Comparison of ENCODE assay signal across 12 cellular contexts in genomic region chr7:66500087-66500486, GRCh38.
DNase-seq lines count a peak whose midpoint lies in the region; ATAC-seq, FAIRE-seq and TF ChIP-seq lines count a peak whose summit lies in the region.
"Had no signal": no experiment of that assay in that cellular context is flagged by ENCODE, and none has a peak within 500 bp of the region (broad histone marks: within the 10 kb centered on the region; RNA-seq: fewer than 3 reads in every experiment).

No MANE protein-coding gene starts in this region.

- WGBS in heart left ventricle, 4 donors: 87 to 99% (median 94%) methylated on average over 3 of the region's 3 CpGs

- no peaks in the 10 kb centered on the region for H3K4me1 ChIP-seq in Karpas-422 (ENCODE audit: low read length)
- peaks cover 0 to 4% (median 0%) of the 10 kb centered on the region in 12 donors for H3K4me1 ChIP-seq in heart left ventricle
- H3K4me1 ChIP-seq: BE2C had no signal

- H3K9me3 ChIP-seq in Karpas-422 (ENCODE audit: low read length): no peaks in the 10 kb centered on the region
- H3K9me3 ChIP-seq in heart left ventricle: no peaks in the 10 kb centered on the region
- H3K9me3 ChIP-seq: BE2C had no signal

- H3K9me2 ChIP-seq in Karpas-422 (replicated peaks; ENCODE audit: insufficient read depth, low read length): no peaks in the 10 kb centered on the region

- ATAC-seq in heart left ventricle: no peak
- no peak for ATAC-seq in HG03159 (IDR thresholded peaks at IDR 0.05; ENCODE audit: unreplicated experiment)

- DNase-seq in stimulated activated CD4-positive, alpha-beta T cell treated with anti-CD3 and anti-CD28 coated beads, Interleukin-1b, Interleukin-23, amount 100 ng/mL, for 48 hours: peak; percentile 40
- no peak for DNase-seq in stimulated activated CD4-positive, alpha-beta T cell treated with anti-CD3 and anti-CD28 coated beads, Interleukin-4, amount 100 ng/mL, for 24 hours
- DNase-seq in RCC 7860 (ENCODE audit: low spot score) (peak; percentile 56), islet precursor cell (peak; percentile 43), Karpas-422 (no peak), heart left ventricle (no peak), glomerular visceral epithelial cell (ENCODE audit: extremely low spot score) (no peak)
- DNase-seq: activated CD4-positive, alpha-beta T cell treated with anti-CD3 and anti-CD28 coated beads, Interleukin-2, amount 10 ng/mL, durations not matched to agents 24 days and 14 days; BE2C; caudate nucleus; GDM1 had no signal

- H3K4me2 ChIP-seq in Karpas-422 (ENCODE audit: low read depth, low read length, poor library complexity, severe bottlenecking): no peak overlapping the region

- H3K36me3 ChIP-seq in Karpas-422 (ENCODE audit: insufficient read depth, low read length) (no peaks in the 10 kb centered on the region), heart left ventricle (peaks cover 0 to 3% (median 0%) of the 10 kb centered on the region in 9 donors)
- H3K36me3 ChIP-seq: BE2C had no signal

- no peak overlapping the region for H3K27ac ChIP-seq in Karpas-422 (ENCODE audit: low read length)
- H3K27ac ChIP-seq in heart left ventricle: no peak overlapping the region

- H3K4me3 ChIP-seq in Karpas-422 (ENCODE audit: low read length): no peak overlapping the region
- no peak overlapping the region for H3K4me3 ChIP-seq in heart left ventricle

- TF ChIP-seq CTCF in heart left ventricle (IDR thresholded peaks at IDR 0.05): no peak

- no peaks in the 10 kb centered on the region for H4K20me1 ChIP-seq in Karpas-422 (ENCODE audit: insufficient read depth, low read depth, low read length)

- no peaks in the 10 kb centered on the region for H3K27me3 ChIP-seq in Karpas-422 (ENCODE audit: low read length)
- H3K27me3 ChIP-seq in heart left ventricle: peaks cover 0 to 5% (median 0%) of the 10 kb centered on the region in 9 donors
- H3K27me3 ChIP-seq: BE2C had no signal

- intact Hi-C loops in heart left ventricle (cut with DNase I): no loop called here

- no peak overlapping the region for H3K9ac ChIP-seq in Karpas-422 (ENCODE audit: low read length)

- FAIRE-seq in RCC 7860 (lab: Jason Lieb, UNC): no peak

- H2AFZ ChIP-seq in Karpas-422 (ENCODE audit: low read length): no peak overlapping the region

- H3K79me2 ChIP-seq in Karpas-422 (ENCODE audit: low read length): no peaks in the 10 kb centered on the region

- TF ChIP-seq POLR2A in heart left ventricle (IDR thresholded peaks at IDR 0.05): no peak

Comparison
In these comparisons a context has a peak if more than half of its experiments do, and no peak if none do; other contexts are left out.
1. DNase-seq: peak in stimulated activated CD4-positive, alpha-beta T cell treated with anti-CD3 and anti-CD28 coated beads, Interleukin-1b, Interleukin-23, amount 100 ng/mL, for 48 hours (single experiment), RCC 7860 (single experiment) and islet precursor cell (single experiment); none in stimulated activated CD4-positive, alpha-beta T cell treated with anti-CD3 and anti-CD28 coated beads, Interleukin-4, amount 100 ng/mL, for 24 hours (single experiment), Karpas-422 (single experiment), heart left ventricle (0 of 5) and glomerular visceral epithelial cell (single experiment).